Comparison of ENCODE assay signal across 8 cellular contexts in the genomic region with DNA sequence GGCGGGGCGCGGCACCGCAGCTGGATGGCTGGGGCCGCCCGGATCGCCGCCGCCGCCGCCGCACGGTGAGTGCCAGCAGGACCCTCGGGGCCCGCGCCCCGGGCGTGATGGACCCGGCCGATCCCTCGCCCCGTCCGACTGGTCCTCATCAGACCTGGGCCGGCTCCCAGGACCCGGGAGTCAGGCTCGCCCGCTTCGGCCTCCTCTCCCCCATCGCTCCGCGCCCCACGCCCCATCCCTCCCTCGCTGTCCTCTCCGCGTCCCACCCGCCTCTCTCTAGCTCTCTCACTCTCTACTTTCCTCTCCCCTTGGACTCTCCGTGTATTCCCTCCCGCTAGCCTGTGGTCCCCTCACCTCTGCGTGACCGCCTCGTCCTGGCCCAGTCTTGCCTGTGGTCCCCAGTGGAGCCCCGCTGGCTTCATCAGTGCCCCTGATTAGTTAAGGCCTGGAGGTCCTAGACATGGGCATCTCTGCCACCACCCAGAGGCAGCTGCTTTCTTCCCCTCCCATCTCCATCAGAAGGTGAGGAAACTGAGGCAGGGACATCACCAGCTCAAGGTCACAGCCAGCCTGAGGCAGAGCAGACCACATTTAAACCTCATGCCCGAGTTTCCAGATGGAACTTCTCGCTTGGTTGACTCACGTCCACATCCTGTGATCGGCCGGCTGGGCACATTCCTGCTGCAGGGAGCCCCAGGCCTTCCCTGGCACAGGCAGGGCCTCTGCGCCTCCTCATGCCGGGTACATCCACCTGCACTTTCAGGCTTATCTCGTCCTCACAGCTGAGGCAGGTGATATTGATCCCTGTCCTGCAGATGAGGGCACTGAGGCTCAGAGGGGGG. TPM values are rescaled to one million over a fixed set of nuclear protein-coding genes. Genes with fewer than 3 reads are reported as not detected.
DNase-seq lines count a peak whose midpoint lies in the region; ATAC-seq lines count a peak whose summit lies in the region.

No MANE protein-coding gene starts in this region.

- H3K4me3 Mint-ChIP-seq in activated T-helper 2 cell treated with anti-CD3 and anti-CD28 coated beads, Interferon-gamma antibody, Interleukin-2, Interleukin-4, amounts not matched to agents 10 μg/mL and 5 μg/mL and 100 μg/mL, durations not matched to agents 14 hours and 24 hours and 36 hours (ENCODE audit: low read depth) = peak overlapping the region; percentile 96

- peak; percentile 4 for ATAC-seq in HG03571 (IDR thresholded peaks at IDR 0.05; ENCODE audit: unreplicated experiment)
- ATAC-seq in HG03469 (IDR thresholded peaks at IDR 0.05; ENCODE audit: unreplicated experiment) = no peak
- ATAC-seq in GM18868 (IDR thresholded peaks at IDR 0.05; ENCODE audit: unreplicated experiment) = no peak

- peaks cover 17% of the 10 kb centered on the region for H3K4me1 Mint-ChIP-seq in activated T-helper 2 cell treated with anti-CD3 and anti-CD28 coated beads, Interferon-gamma antibody, Interleukin-2, Interleukin-4, amounts not matched to agents 10 μg/mL and 5 μg/mL and 100 μg/mL, durations not matched to agents 14 hours and 24 hours and 36 hours (ENCODE audit: low read depth)

- intact Hi-C loops in activated T-helper 2 cell treated with anti-CD3 and anti-CD28 coated beads, Interferon-gamma antibody, Interleukin-2, Interleukin-4, amounts not matched to agents 10 μg/mL and 5 μg/mL and 100 μg/mL, durations not matched to agents 14 hours and 24 hours and 36 hours (cut with micrococcal nuclease) = loop anchor here (1.0 to 5.0 kb wide), 5 partner anchors 18 to 232 kb away; a partner anchor contains a TSS
- intact Hi-C loops in posterior vena cava (cut with DNase I) = no loop called here

- H3K36me3 Mint-ChIP-seq in activated T-helper 2 cell treated with anti-CD3 and anti-CD28 coated beads, Interferon-gamma antibody, Interleukin-2, Interleukin-4, amounts not matched to agents 10 μg/mL and 5 μg/mL and 100 μg/mL, durations not matched to agents 14 hours and 24 hours and 36 hours (ENCODE audit: low read depth) = peaks cover 3% of the 10 kb centered on the region

- DNase-seq in ELR (ENCODE audit: low read depth) (peak; percentile 94), glomerular visceral epithelial cell (ENCODE audit: extremely low spot score) (peak; percentile 85), posterior vena cava (ENCODE audit: low spot score) (peak; percentile 91), NCI-H345 (lab: John Stamatoyannopoulos, UW) (no peak)
- no peak for DNase-seq in activated T-helper 2 cell treated with anti-CD3 and anti-CD28 coated beads, Interferon-gamma antibody, Interleukin-2, Interleukin-4, amounts not matched to agents 10 μg/mL and 5 μg/mL and 100 μg/mL, durations not matched to agents 14 hours and 24 hours and 36 hours (ENCODE audit: low spot score)

- no peaks in the 10 kb centered on the region for H3K27me3 Mint-ChIP-seq in activated T-helper 2 cell treated with anti-CD3 and anti-CD28 coated beads, Interferon-gamma antibody, Interleukin-2, Interleukin-4, amounts not matched to agents 10 μg/mL and 5 μg/mL and 100 μg/mL, durations not matched to agents 14 hours and 24 hours and 36 hours (ENCODE audit: low read depth)

- peak overlapping the region; percentile 89 for H3K27ac Mint-ChIP-seq in activated T-helper 2 cell treated with anti-CD3 and anti-CD28 coated beads, Interferon-gamma antibody, Interleukin-2, Interleukin-4, amounts not matched to agents 10 μg/mL and 5 μg/mL and 100 μg/mL, durations not matched to agents 14 hours and 24 hours and 36 hours

- H3K9me3 Mint-ChIP-seq in activated T-helper 2 cell treated with anti-CD3 and anti-CD28 coated beads, Interferon-gamma antibody, Interleukin-2, Interleukin-4, amounts not matched to agents 10 μg/mL and 5 μg/mL and 100 μg/mL, durations not matched to agents 14 hours and 24 hours and 36 hours = no peaks in the 10 kb centered on the region

RNA-seq across cellular contexts. Expression of a gene that starts 0.4 kb away (rescaled TPM):
- total RNA-seq in activated T-helper 2 cell treated with anti-CD3 and anti-CD28 coated beads, Interferon-gamma antibody, Interleukin-2, Interleukin-4, amounts not matched to agents 10 μg/mL and 5 μg/mL and 100 μg/mL, durations not matched to agents 14 hours and 24 hours and 36 hours = 12.5 and 15.2 TPM in 2 replicates
- total RNA-seq in posterior vena cava = 10 to 100 TPM; 96.1 to 98.1 TPM

RNA-seq across cellular contexts. Expression of a gene that starts 17.4 kb away (rescaled TPM):
- total RNA-seq in activated T-helper 2 cell treated with anti-CD3 and anti-CD28 coated beads, Interferon-gamma antibody, Interleukin-2, Interleukin-4, amounts not matched to agents 10 μg/mL and 5 μg/mL and 100 μg/mL, durations not matched to agents 14 hours and 24 hours and 36 hours = 214 and 219 TPM in 2 replicates
- total RNA-seq in posterior vena cava = 100 to 1,000 TPM; 104 to 129 TPM

RNA-seq across cellular contexts. Expression of a gene that starts 30.5 kb away (rescaled TPM):
- 0.11 TPM in 1 of 2 replicates, not detected in the other for total RNA-seq in activated T-helper 2 cell treated with anti-CD3 and anti-CD28 coated beads, Interferon-gamma antibody, Interleukin-2, Interleukin-4, amounts not matched to agents 10 μg/mL and 5 μg/mL and 100 μg/mL, durations not matched to agents 14 hours and 24 hours and 36 hours
- 10 to 100 TPM; 27.7 to 47.0 TPM for total RNA-seq in posterior vena cava

RNA-seq across cellular contexts. Expression of a gene that starts 40.1 kb away (rescaled TPM):
- total RNA-seq in activated T-helper 2 cell treated with anti-CD3 and anti-CD28 coated beads, Interferon-gamma antibody, Interleukin-2, Interleukin-4, amounts not matched to agents 10 μg/mL and 5 μg/mL and 100 μg/mL, durations not matched to agents 14 hours and 24 hours and 36 hours = 0.18 and 1.3 TPM in 2 replicates
- under 1 TPM; 0.33 to 0.69 TPM for total RNA-seq in posterior vena cava

RNA-seq across cellular contexts. Expression of a gene that starts 56.3 kb away (rescaled TPM):
- not detected in 2 replicates for total RNA-seq in activated T-helper 2 cell treated with anti-CD3 and anti-CD28 coated beads, Interferon-gamma antibody, Interleukin-2, Interleukin-4, amounts not matched to agents 10 μg/mL and 5 μg/mL and 100 μg/mL, durations not matched to agents 14 hours and 24 hours and 36 hours
- under 1 TPM; 0.19 to 0.37 TPM for total RNA-seq in posterior vena cava

Comparison
In these comparisons a context has a peak if more than half of its experiments do, and no peak if none do; other contexts are left out.
1. DNase-seq: peak in ELR (single experiment), glomerular visceral epithelial cell (single experiment) and posterior vena cava (single experiment); none in activated T-helper 2 cell treated with anti-CD3 and anti-CD28 coated beads, Interferon-gamma antibody, Interleukin-2, Interleukin-4, amounts not matched to agents 10 μg/mL and 5 μg/mL and 100 μg/mL, durations not matched to agents 14 hours and 24 hours and 36 hours (single experiment) and NCI-H345 (single experiment).
2. RNA of a gene that starts 30.5 kb away (total RNA-seq): 27.7 to 47.0 TPM in posterior vena cava; 0.11 TPM in activated T-helper 2 cell treated with anti-CD3 and anti-CD28 coated beads, Interferon-gamma antibody, Interleukin-2, Interleukin-4, amounts not matched to agents 10 μg/mL and 5 μg/mL and 100 μg/mL, durations not matched to agents 14 hours and 24 hours and 36 hours; every median in the first group is over 10 times any median in the second.